Comparison of ENCODE assay signal across 8 cellular contexts in genomic region chr5:177351392-177352329, GRCh38. TPM values are rescaled to one million over a fixed set of nuclear protein-coding genes. Genes with fewer than 3 reads are reported as not detected.
DNase-seq lines count a peak whose midpoint lies in the region; ATAC-seq and TF ChIP-seq lines count a peak whose summit lies in the region.

A gene with protein sequence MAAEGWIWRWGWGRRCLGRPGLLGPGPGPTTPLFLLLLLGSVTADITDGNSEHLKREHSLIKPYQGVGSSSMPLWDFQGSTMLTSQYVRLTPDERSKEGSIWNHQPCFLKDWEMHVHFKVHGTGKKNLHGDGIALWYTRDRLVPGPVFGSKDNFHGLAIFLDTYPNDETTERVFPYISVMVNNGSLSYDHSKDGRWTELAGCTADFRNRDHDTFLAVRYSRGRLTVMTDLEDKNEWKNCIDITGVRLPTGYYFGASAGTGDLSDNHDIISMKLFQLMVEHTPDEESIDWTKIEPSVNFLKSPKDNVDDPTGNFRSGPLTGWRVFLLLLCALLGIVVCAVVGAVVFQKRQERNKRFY (minus strand): TSS chr5:177351668. CDS start chr5:177351647, 21 bp downstream.

- intact Hi-C loops in activated T-helper 2 cell treated with anti-CD3 and anti-CD28 coated beads, Interferon-gamma antibody, Interleukin-2, Interleukin-4, amounts not matched to agents 10 μg/mL and 5 μg/mL and 100 μg/mL, durations not matched to agents 14 hours and 24 hours and 36 hours (cut with micrococcal nuclease), result loop anchor here (1.0 to 2.0 kb wide), 3 partner anchors 13 to 78 kb away; no protein-coding TSS in a partner anchor

- peak; percentile 98 for DNase-seq in Daoy (ENCODE audit: low read depth)
- DNase-seq in H4 (ENCODE audit: low spot score), result peak; percentile 99
- peak; percentile 95 for DNase-seq in LoVo (ENCODE audit: low spot score)
- peak; percentile 96 for DNase-seq in RWPE2 (ENCODE audit: low spot score)
- DNase-seq in activated T-helper 2 cell treated with anti-CD3 and anti-CD28 coated beads, Interferon-gamma antibody, Interleukin-2, Interleukin-4, amounts not matched to agents 10 μg/mL and 5 μg/mL and 100 μg/mL, durations not matched to agents 14 hours and 24 hours and 36 hours (ENCODE audit: low spot score), result peak; percentile 92
- DNase-seq in fibroblast of pulmonary artery (ENCODE audit: low read depth), result peak; percentile 97

- peaks cover 8% of the 10 kb centered on the region for H3K9me3 Mint-ChIP-seq in activated T-helper 2 cell treated with anti-CD3 and anti-CD28 coated beads, Interferon-gamma antibody, Interleukin-2, Interleukin-4, amounts not matched to agents 10 μg/mL and 5 μg/mL and 100 μg/mL, durations not matched to agents 14 hours and 24 hours and 36 hours
- H3K9me3 Mint-ChIP-seq in nephron, result no peaks in the 10 kb centered on the region
- H3K9me3 Mint-ChIP-seq in stimulated activated naive CD8-positive, alpha-beta T cell treated with anti-CD3 and anti-CD28 coated beads, Interleukin-15, Interleukin-2, amounts not matched to agents 100 ng/mL and 50 ng/mL, for 24 hours, result peaks cover 4% of the 10 kb centered on the region

- TF ChIP-seq CTCF in RWPE2 (IDR thresholded peaks at IDR 0.05; ENCODE audit: poor library complexity, severe bottlenecking) (no peak), fibroblast of pulmonary artery (IDR thresholded peaks at IDR 0.05; ENCODE audit: low read length, missing control alignments) (no peak), nephron (IDR thresholded peaks at IDR 0.05; ENCODE audit: unreplicated experiment in 3 of 3) (no peak)

- no peaks in the 10 kb centered on the region for H3K9me3 ChIP-seq in RWPE2 (ENCODE audit: severe bottlenecking)

- H3K4me1 Mint-ChIP-seq in activated T-helper 2 cell treated with anti-CD3 and anti-CD28 coated beads, Interferon-gamma antibody, Interleukin-2, Interleukin-4, amounts not matched to agents 10 μg/mL and 5 μg/mL and 100 μg/mL, durations not matched to agents 14 hours and 24 hours and 36 hours (ENCODE audit: low read depth), result peaks cover 44% of the 10 kb centered on the region
- H3K4me1 Mint-ChIP-seq in nephron, result peaks cover 35% of the 10 kb centered on the region
- peaks cover 61% of the 10 kb centered on the region for H3K4me1 Mint-ChIP-seq in stimulated activated naive CD8-positive, alpha-beta T cell treated with anti-CD3 and anti-CD28 coated beads, Interleukin-15, Interleukin-2, amounts not matched to agents 100 ng/mL and 50 ng/mL, for 24 hours (ENCODE audit: low read depth)

- peak within 1 kb of the TSS; percentile 69 for H3K27ac ChIP-seq in RWPE2 (ENCODE audit: poor library complexity, severe bottlenecking)

- peaks cover 12% of the 10 kb centered on the region for H3K4me1 ChIP-seq in RWPE2 (ENCODE audit: insufficient read depth, poor library complexity, severe bottlenecking)

- H3K27me3 Mint-ChIP-seq in activated T-helper 2 cell treated with anti-CD3 and anti-CD28 coated beads, Interferon-gamma antibody, Interleukin-2, Interleukin-4, amounts not matched to agents 10 μg/mL and 5 μg/mL and 100 μg/mL, durations not matched to agents 14 hours and 24 hours and 36 hours (ENCODE audit: low read depth), result no peaks in the 10 kb centered on the region
- peaks cover 3% of the 10 kb centered on the region for H3K27me3 Mint-ChIP-seq in nephron (ENCODE audit: low read depth)
- no peaks in the 10 kb centered on the region for H3K27me3 Mint-ChIP-seq in stimulated activated naive CD8-positive, alpha-beta T cell treated with anti-CD3 and anti-CD28 coated beads, Interleukin-15, Interleukin-2, amounts not matched to agents 100 ng/mL and 50 ng/mL, for 24 hours

- H3K36me3 Mint-ChIP-seq in activated T-helper 2 cell treated with anti-CD3 and anti-CD28 coated beads, Interferon-gamma antibody, Interleukin-2, Interleukin-4, amounts not matched to agents 10 μg/mL and 5 μg/mL and 100 μg/mL, durations not matched to agents 14 hours and 24 hours and 36 hours (ENCODE audit: low read depth), result peaks cover 31% of the 10 kb centered on the region
- H3K36me3 Mint-ChIP-seq in nephron (ENCODE audit: low read depth), result peaks cover 7% of the 10 kb centered on the region
- H3K36me3 Mint-ChIP-seq in stimulated activated naive CD8-positive, alpha-beta T cell treated with anti-CD3 and anti-CD28 coated beads, Interleukin-15, Interleukin-2, amounts not matched to agents 100 ng/mL and 50 ng/mL, for 24 hours (ENCODE audit: low read depth), result peaks cover 24% of the 10 kb centered on the region

- H3K27me3 ChIP-seq in RWPE2 (ENCODE audit: insufficient read depth, poor library complexity, severe bottlenecking), result no peaks in the 10 kb centered on the region

- H3K36me3 ChIP-seq in RWPE2 (ENCODE audit: low read depth), result peaks cover 39% of the 10 kb centered on the region

- peak; percentile 99 for ATAC-seq in RWPE2 (ENCODE audit: low read depth)

- H3K4me3 ChIP-seq in RWPE2 (ENCODE audit: severe bottlenecking) (peak within 1 kb of the TSS; percentile 77), fibroblast of pulmonary artery (replicated peaks; ENCODE audit: low read depth, low read length) (peak within 1 kb of the TSS; percentile 100)

- peak within 1 kb of the TSS; percentile 100 for H3K27ac Mint-ChIP-seq in activated T-helper 2 cell treated with anti-CD3 and anti-CD28 coated beads, Interferon-gamma antibody, Interleukin-2, Interleukin-4, amounts not matched to agents 10 μg/mL and 5 μg/mL and 100 μg/mL, durations not matched to agents 14 hours and 24 hours and 36 hours
- H3K27ac Mint-ChIP-seq in nephron, result peak within 1 kb of the TSS; percentile 98 to 100 (median 99)
- H3K27ac Mint-ChIP-seq in stimulated activated naive CD8-positive, alpha-beta T cell treated with anti-CD3 and anti-CD28 coated beads, Interleukin-15, Interleukin-2, amounts not matched to agents 100 ng/mL and 50 ng/mL, for 24 hours, result peak within 1 kb of the TSS; percentile 100

- H3K4me3 Mint-ChIP-seq in activated T-helper 2 cell treated with anti-CD3 and anti-CD28 coated beads, Interferon-gamma antibody, Interleukin-2, Interleukin-4, amounts not matched to agents 10 μg/mL and 5 μg/mL and 100 μg/mL, durations not matched to agents 14 hours and 24 hours and 36 hours (ENCODE audit: low read depth), result peak within 1 kb of the TSS; percentile 95
- peak within 1 kb of the TSS; percentile 91 to 98 (median 96) for H3K4me3 Mint-ChIP-seq in nephron
- peak within 1 kb of the TSS; percentile 99 for H3K4me3 Mint-ChIP-seq in stimulated activated naive CD8-positive, alpha-beta T cell treated with anti-CD3 and anti-CD28 coated beads, Interleukin-15, Interleukin-2, amounts not matched to agents 100 ng/mL and 50 ng/mL, for 24 hours

RNA-seq across cellular contexts. Expression of the gene that starts here (rescaled TPM):
- 269 and 285 TPM in 2 replicates for total RNA-seq in Daoy (2014; rRNA removed; shearing (Covaris generic))
- 745 and 800 TPM in 2 replicates for total RNA-seq in H4 (2014; rRNA removed; shearing (Covaris generic))
- total RNA-seq in activated T-helper 2 cell treated with anti-CD3 and anti-CD28 coated beads, Interferon-gamma antibody, Interleukin-2, Interleukin-4, amounts not matched to agents 10 μg/mL and 5 μg/mL and 100 μg/mL, durations not matched to agents 14 hours and 24 hours and 36 hours, result 130 and 137 TPM in 2 replicates

Comparison
In these comparisons a context has a peak if more than half of its experiments do, and no peak if none do; other contexts are left out.
1. Peak in every context shown above with its lines: DNase-seq, ATAC-seq, H3K4me3 ChIP-seq and H3K27ac ChIP-seq.